Comparison of ENCODE assay signal across 17 cellular contexts in the genomic region with DNA sequence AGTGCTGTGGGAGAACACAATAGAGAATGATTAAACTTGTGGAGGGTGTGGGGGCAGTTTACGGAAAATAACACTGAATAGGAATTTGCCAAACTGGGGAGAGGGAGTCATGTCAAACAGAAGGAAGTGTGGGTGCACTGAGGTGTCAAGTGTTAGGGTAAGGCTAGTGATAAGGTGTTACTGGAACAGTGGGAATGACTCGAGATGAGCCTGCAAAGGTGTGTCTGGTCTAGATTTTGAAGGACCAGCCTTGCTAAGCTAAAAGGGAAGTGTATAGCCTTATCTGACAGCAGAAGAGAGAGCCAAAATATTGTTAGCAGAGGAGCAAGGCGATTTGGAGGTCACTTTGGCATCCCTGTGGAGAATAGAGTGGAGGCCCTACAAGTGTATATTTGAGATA.
"Had no signal": no experiment of that assay in that cellular context is flagged by ENCODE, and none has a peak within 500 bp of the region (broad histone marks: within the 10 kb centered on the region; RNA-seq: fewer than 3 reads in every experiment).

No MANE protein-coding gene starts in this region.

- DNase-seq: activated CD4-positive, alpha-beta T cell treated with anti-CD3 and anti-CD28 coated beads, Interleukin-2, amount 50 U/mL, for 48 hours; activated naive CD4-positive, alpha-beta T cell treated with Interleukin-2 at 50 U/mL for 16 hours; central memory CD4-positive, alpha-beta T cell; cortex of kidney; effector CD8-positive, alpha-beta T cell; gastrocnemius medialis; heart right ventricle; mesendoderm; occipital lobe; right cardiac atrium; stimulated activated CD4-positive, alpha-beta T cell treated with anti-CD3 and anti-CD28 coated beads, Interleukin-4, amount 100 ng/mL, for 24 hours; stimulated activated naive CD4-positive, alpha-beta T cell; tibial artery had no signal

- H3K9me3 ChIP-seq: adrenal gland, gastrocnemius medialis, heart right ventricle, prostate gland, tibial artery had no signal

- H3K36me3 ChIP-seq: adrenal gland, gastrocnemius medialis, prostate gland, tibial artery had no signal

- H3K4me3 ChIP-seq: adrenal gland, gastrocnemius medialis, heart right ventricle, prostate gland, skin epidermis, tibial artery had no signal

- H3K27me3 ChIP-seq: adrenal gland, gastrocnemius medialis, heart right ventricle, tibial artery had no signal

- H3K27ac ChIP-seq: adrenal gland, epithelial cell of prostate, gastrocnemius medialis, heart right ventricle, prostate gland, skin epidermis, tibial artery had no signal
